Comparison of ENCODE assay signal across 18 cellular contexts in the genomic region with DNA sequence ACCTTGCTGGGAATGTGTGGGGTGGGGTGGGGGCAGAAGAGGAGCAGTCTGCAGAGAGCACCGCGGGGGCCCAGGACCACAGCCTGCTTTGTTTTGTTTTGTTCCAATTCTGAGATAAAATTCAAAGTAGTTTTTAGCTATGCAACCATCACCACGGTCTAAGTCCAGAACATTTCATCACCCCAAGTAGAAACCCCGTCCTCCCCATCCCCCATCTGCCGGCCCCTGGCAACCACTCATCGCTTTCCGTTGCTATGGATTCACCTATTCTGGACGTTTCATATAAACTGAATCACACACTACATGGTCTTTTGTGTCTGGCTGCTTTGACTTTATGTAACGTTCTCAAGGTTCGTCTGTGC. TPM values are rescaled to one million over a fixed set of nuclear protein-coding genes. Genes with fewer than 3 reads are reported as not detected.
DNase-seq lines count a peak whose midpoint lies in the region; ATAC-seq and TF ChIP-seq lines count a peak whose summit lies in the region.
"Had no signal": no experiment of that assay in that cellular context is flagged by ENCODE, and none has a peak within 500 bp of the region (broad histone marks: within the 10 kb centered on the region; RNA-seq: fewer than 3 reads in every experiment).

No MANE protein-coding gene starts in this region.

- no peaks in the 10 kb centered on the region for H3K27me3 Mint-ChIP-seq in endodermal cell (ENCODE audit: insufficient read depth)
- H3K27me3 Mint-ChIP-seq in activated T-helper 2 cell treated with anti-CD3 and anti-CD28 coated beads, Interferon-gamma antibody, Interleukin-2, Interleukin-4, amounts not matched to agents 10 μg/mL and 5 μg/mL and 100 μg/mL, durations not matched to agents 14 hours and 24 hours and 36 hours (ENCODE audit: low read depth) = no peaks in the 10 kb centered on the region
- H3K27me3 Mint-ChIP-seq: CD4-positive, alpha-beta memory T cell had no signal

- H3K36me3 ChIP-seq in WERI-Rb-1 (no peaks in the 10 kb centered on the region), endodermal cell (ENCODE audit: control insufficient read depth, insufficient read depth, low read length) (no peaks in the 10 kb centered on the region), gastrocnemius medialis (no peaks in the 10 kb centered on the region)
- H3K36me3 ChIP-seq: BE2C had no signal

- H3K27ac ChIP-seq in WERI-Rb-1 (peak overlapping the region; percentile 9; the same call in 1 of the 2 replicates), endodermal cell (ENCODE audit: low read depth, low read length) (peak overlapping the region; percentile 29), gastrocnemius medialis (peak overlapping the region in 3 of 4 donors; percentile 90 to 97 (median 95))

- 90 to 98% methylated on average over 8 to 10 of the region's 10 CpGs for WGBS in endodermal cell (ENCODE audit: insufficient coverage in 1 of 2, insufficient read length in 1 of 2), 2 experiments

- TF ChIP-seq CTCF in WERI-Rb-1 (IDR thresholded peaks at IDR 0.05; ENCODE audit: low read depth, low read length) (no peak), endodermal cell (conservative IDR thresholded peaks at IDR 0.05) (no peak), gastrocnemius medialis (IDR thresholded peaks at IDR 0.05 in 4 of 5, conservative IDR thresholded peaks at IDR 0.05 in 1 of 5) (no peak)

- no peak for ATAC-seq in Right ventricle myocardium inferior
- ATAC-seq in left ventricle myocardium superior = no peak
- ATAC-seq in gastrocnemius medialis = no peak
- ATAC-seq: GM12878 had no signal

- H3K9ac ChIP-seq in endodermal cell (ENCODE audit: extremely low read depth, low read length, poor library complexity, severe bottlenecking) = no peak overlapping the region

- H3K4me3 ChIP-seq in WERI-Rb-1 (ENCODE audit: low read depth, low read length) = no peak overlapping the region
- no peak overlapping the region for H3K4me3 ChIP-seq in endodermal cell (ENCODE audit: low read length)
- no peak overlapping the region for H3K4me3 ChIP-seq in gastrocnemius medialis
- H3K4me3 ChIP-seq: GM12878 had no signal

- H3K4me1 ChIP-seq in endodermal cell (ENCODE audit: control insufficient read depth, insufficient read depth, low read length) = peaks cover 13% of the 10 kb centered on the region
- H3K4me1 ChIP-seq in gastrocnemius medialis = peaks cover 24 to 32% of the 10 kb centered on the region in 2 donors

- no peak overlapping the region for H3K27ac Mint-ChIP-seq in endodermal cell
- H3K27ac Mint-ChIP-seq in activated T-helper 2 cell treated with anti-CD3 and anti-CD28 coated beads, Interferon-gamma antibody, Interleukin-2, Interleukin-4, amounts not matched to agents 10 μg/mL and 5 μg/mL and 100 μg/mL, durations not matched to agents 14 hours and 24 hours and 36 hours = no peak overlapping the region

- peak; percentile 0 for DNase-seq in Right ventricle myocardium inferior (ENCODE audit: missing footprints)
- DNase-seq in left ventricle myocardium superior = no peak
- DNase-seq in WERI-Rb-1 = no peak
- DNase-seq in endodermal cell = no peak
- DNase-seq in gastrocnemius medialis = no peak
- no peak for DNase-seq in GM19240 (ENCODE audit: insufficient read length, low spot score)
- no peak for DNase-seq in SKM-1 (lab: John Stamatoyannopoulos, UW; ENCODE audit: unreplicated experiment)
- DNase-seq in activated T-helper 2 cell treated with anti-CD3 and anti-CD28 coated beads, Interferon-gamma antibody, Interleukin-2, Interleukin-4, amounts not matched to agents 10 μg/mL and 5 μg/mL and 100 μg/mL, durations not matched to agents 14 hours and 24 hours and 36 hours (ENCODE audit: low spot score) = no peak
- DNase-seq: BE2C; CD4-positive, alpha-beta memory T cell; EL; MV-4-11; NCI-H1417 treated with DMSO at 0.1 percent for 48 hours; NCI-H187 treated with DMSO at 0.1 percent for 48 hours; NK-92 treated with Interleukin-12 subunit alpha and Interleukin-12 subunit beta, amount 100 ng/mL, for 24 hours; SIG-M5 had no signal

- intact Hi-C loops in Right ventricle myocardium inferior (cut with DNase I) (no loop called here), left ventricle myocardium superior (cut with micrococcal nuclease) (no loop called here), gastrocnemius medialis (cut with DNase I; ENCODE audit: low total_unique reads) (no loop called here)
- intact Hi-C loops in activated T-helper 2 cell treated with anti-CD3 and anti-CD28 coated beads, Interferon-gamma antibody, Interleukin-2, Interleukin-4, amounts not matched to agents 10 μg/mL and 5 μg/mL and 100 μg/mL, durations not matched to agents 14 hours and 24 hours and 36 hours (cut with micrococcal nuclease) = no loop called here

- H3K27me3 ChIP-seq in WERI-Rb-1 (ENCODE audit: insufficient read depth, low read depth, severe bottlenecking) (no peaks in the 10 kb centered on the region), endodermal cell (ENCODE audit: control insufficient read depth, insufficient read depth, low read length, poor library complexity, severe bottlenecking) (no peaks in the 10 kb centered on the region), gastrocnemius medialis (no peaks in the 10 kb centered on the region)
- H3K27me3 ChIP-seq: BE2C had no signal

- H3K9me3 Mint-ChIP-seq in endodermal cell = peaks cover 7% of the 10 kb centered on the region
- H3K9me3 Mint-ChIP-seq in activated T-helper 2 cell treated with anti-CD3 and anti-CD28 coated beads, Interferon-gamma antibody, Interleukin-2, Interleukin-4, amounts not matched to agents 10 μg/mL and 5 μg/mL and 100 μg/mL, durations not matched to agents 14 hours and 24 hours and 36 hours = no peaks in the 10 kb centered on the region
- H3K9me3 Mint-ChIP-seq: CD4-positive, alpha-beta memory T cell had no signal

- H3K36me3 Mint-ChIP-seq in endodermal cell (ENCODE audit: low read depth) = peaks cover 5% of the 10 kb centered on the region
- H3K36me3 Mint-ChIP-seq in activated T-helper 2 cell treated with anti-CD3 and anti-CD28 coated beads, Interferon-gamma antibody, Interleukin-2, Interleukin-4, amounts not matched to agents 10 μg/mL and 5 μg/mL and 100 μg/mL, durations not matched to agents 14 hours and 24 hours and 36 hours (ENCODE audit: low read depth) = no peaks in the 10 kb centered on the region
- H3K36me3 Mint-ChIP-seq: CD4-positive, alpha-beta memory T cell had no signal

- H3K4me3 Mint-ChIP-seq in endodermal cell = no peak overlapping the region
- no peak overlapping the region for H3K4me3 Mint-ChIP-seq in activated T-helper 2 cell treated with anti-CD3 and anti-CD28 coated beads, Interferon-gamma antibody, Interleukin-2, Interleukin-4, amounts not matched to agents 10 μg/mL and 5 μg/mL and 100 μg/mL, durations not matched to agents 14 hours and 24 hours and 36 hours (ENCODE audit: low read depth)
- H3K4me3 Mint-ChIP-seq: CD4-positive, alpha-beta memory T cell had no signal

- in situ Hi-C loops in gastrocnemius medialis (cut with MboI; ENCODE audit: low sequenced_read_pairs in 4 of 4) = no loop called here

- H3K4me1 Mint-ChIP-seq in endodermal cell = peaks cover 17% of the 10 kb centered on the region
- H3K4me1 Mint-ChIP-seq in activated T-helper 2 cell treated with anti-CD3 and anti-CD28 coated beads, Interferon-gamma antibody, Interleukin-2, Interleukin-4, amounts not matched to agents 10 μg/mL and 5 μg/mL and 100 μg/mL, durations not matched to agents 14 hours and 24 hours and 36 hours (ENCODE audit: low read depth) = no peaks in the 10 kb centered on the region
- H3K4me1 Mint-ChIP-seq: CD4-positive, alpha-beta memory T cell had no signal

- no peak for TF ChIP-seq POLR2A in gastrocnemius medialis (IDR thresholded peaks at IDR 0.05)

- H3K9me3 ChIP-seq in WERI-Rb-1 (ENCODE audit: severe bottlenecking) (peaks cover 4% of the 10 kb centered on the region), endodermal cell (ENCODE audit: control insufficient read depth, low read length) (no peaks in the 10 kb centered on the region), gastrocnemius medialis (no peaks in the 10 kb centered on the region)
- H3K9me3 ChIP-seq: BE2C had no signal

RNA-seq across cellular contexts. Expression of gene RASD1, which starts 27.5 kb away (rescaled TPM):
- total RNA-seq in Right ventricle myocardium inferior = 45.3 TPM
- 50.8 TPM for total RNA-seq in left ventricle myocardium superior
- 1 to 10 TPM; 1.9 to 2.5 TPM for total RNA-seq in endodermal cell
- polyA plus RNA-seq in endodermal cell (2013, experiment 1 of 2) = 3.0 TPM
- polyA plus RNA-seq in endodermal cell (2013, experiment 2 of 2) = 2.8 TPM
- total RNA-seq in gastrocnemius medialis = 100 to 1,000 TPM in 2 of 4 donors, 10 to 100 TPM in 2; 61.3 to 264 (median 102) TPM
- 4.6 and 4.9 TPM in 2 replicates for total RNA-seq in activated T-helper 2 cell treated with anti-CD3 and anti-CD28 coated beads, Interferon-gamma antibody, Interleukin-2, Interleukin-4, amounts not matched to agents 10 μg/mL and 5 μg/mL and 100 μg/mL, durations not matched to agents 14 hours and 24 hours and 36 hours
- total RNA-seq: GM12878, H4 had no signal

RNA-seq across cellular contexts. Expression of gene MED9, which starts 46.9 kb away (rescaled TPM):
- 40.4 TPM for total RNA-seq in Right ventricle myocardium inferior
- 42.0 TPM for total RNA-seq in left ventricle myocardium superior
- total RNA-seq in endodermal cell = 10 to 100 TPM; 18.4 to 20.5 TPM
- polyA plus RNA-seq in endodermal cell (2013, experiment 1 of 2) = 17.3 TPM
- polyA plus RNA-seq in endodermal cell (2013, experiment 2 of 2) = 18.8 TPM
- 10 to 100 TPM; 20.4 to 33.7 (median 27.7) TPM for total RNA-seq in gastrocnemius medialis
- total RNA-seq in activated T-helper 2 cell treated with anti-CD3 and anti-CD28 coated beads, Interferon-gamma antibody, Interleukin-2, Interleukin-4, amounts not matched to agents 10 μg/mL and 5 μg/mL and 100 μg/mL, durations not matched to agents 14 hours and 24 hours and 36 hours = 12.6 and 13.1 TPM in 2 replicates

Comparison
In these comparisons a context has a peak if more than half of its experiments do, and no peak if none do; other contexts are left out.
1. H3K27ac ChIP-seq: peak in every context shown above with its lines; median percentile 95 in gastrocnemius medialis; 29 in endodermal cell; 9 in WERI-Rb-1.